Comparison of ENCODE assay signal across 1 cellular context in the genomic region with DNA sequence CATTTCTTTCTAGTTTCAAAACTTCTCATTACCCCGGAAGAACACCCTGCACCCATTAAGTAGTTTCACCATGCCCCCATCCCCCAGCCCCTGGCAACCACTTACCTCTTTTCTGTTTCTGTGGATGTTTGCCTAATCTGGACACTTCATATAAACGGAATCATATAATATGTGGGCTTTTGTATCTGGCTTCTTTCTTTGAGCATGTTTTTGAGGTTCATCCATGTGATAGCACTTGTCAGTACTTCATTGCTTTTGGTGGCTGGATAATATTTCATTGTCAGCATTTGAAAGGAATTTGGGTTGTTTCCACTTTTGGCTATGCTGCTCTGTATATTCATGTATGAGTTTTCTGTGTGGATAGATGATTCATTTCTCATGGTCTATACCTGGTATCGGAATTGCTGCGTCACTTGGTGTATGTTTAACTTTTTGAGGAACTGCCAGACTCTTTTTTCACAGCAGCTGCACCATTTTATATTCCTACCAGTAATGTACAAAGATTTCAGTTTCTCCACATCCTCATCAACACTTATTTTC.
TF ChIP-seq lines count a peak whose summit lies in the region.

No MANE protein-coding gene starts in this region.

TF ChIP-seq in GM12878, 131 proteins besides CTCF, POLR2A, EP300 and RAD21 (continued from another document):
- TF ChIP-seq, protein P1, sequence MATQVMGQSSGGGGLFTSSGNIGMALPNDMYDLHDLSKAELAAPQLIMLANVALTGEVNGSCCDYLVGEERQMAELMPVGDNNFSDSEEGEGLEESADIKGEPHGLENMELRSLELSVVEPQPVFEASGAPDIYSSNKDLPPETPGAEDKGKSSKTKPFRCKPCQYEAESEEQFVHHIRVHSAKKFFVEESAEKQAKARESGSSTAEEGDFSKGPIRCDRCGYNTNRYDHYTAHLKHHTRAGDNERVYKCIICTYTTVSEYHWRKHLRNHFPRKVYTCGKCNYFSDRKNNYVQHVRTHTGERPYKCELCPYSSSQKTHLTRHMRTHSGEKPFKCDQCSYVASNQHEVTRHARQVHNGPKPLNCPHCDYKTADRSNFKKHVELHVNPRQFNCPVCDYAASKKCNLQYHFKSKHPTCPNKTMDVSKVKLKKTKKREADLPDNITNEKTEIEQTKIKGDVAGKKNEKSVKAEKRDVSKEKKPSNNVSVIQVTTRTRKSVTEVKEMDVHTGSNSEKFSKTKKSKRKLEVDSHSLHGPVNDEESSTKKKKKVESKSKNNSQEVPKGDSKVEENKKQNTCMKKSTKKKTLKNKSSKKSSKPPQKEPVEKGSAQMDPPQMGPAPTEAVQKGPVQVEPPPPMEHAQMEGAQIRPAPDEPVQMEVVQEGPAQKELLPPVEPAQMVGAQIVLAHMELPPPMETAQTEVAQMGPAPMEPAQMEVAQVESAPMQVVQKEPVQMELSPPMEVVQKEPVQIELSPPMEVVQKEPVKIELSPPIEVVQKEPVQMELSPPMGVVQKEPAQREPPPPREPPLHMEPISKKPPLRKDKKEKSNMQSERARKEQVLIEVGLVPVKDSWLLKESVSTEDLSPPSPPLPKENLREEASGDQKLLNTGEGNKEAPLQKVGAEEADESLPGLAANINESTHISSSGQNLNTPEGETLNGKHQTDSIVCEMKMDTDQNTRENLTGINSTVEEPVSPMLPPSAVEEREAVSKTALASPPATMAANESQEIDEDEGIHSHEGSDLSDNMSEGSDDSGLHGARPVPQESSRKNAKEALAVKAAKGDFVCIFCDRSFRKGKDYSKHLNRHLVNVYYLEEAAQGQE (IDR thresholded peaks at IDR 0.05; ENCODE audit: low read depth, low read length): no peak
- TF ChIP-seq FOXM1 (IDR thresholded peaks at IDR 0.05; ENCODE audit: low read depth, low read length) (peak; percentile 85), ESRRA (IDR thresholded peaks at IDR 0.05; ENCODE audit: low read length) (no peak), SREBF2 (IDR thresholded peaks at IDR 0.05; ENCODE audit: low read length) (no peak), GATAD2B (conservative IDR thresholded peaks at IDR 0.05; ENCODE audit: low read depth) (peak; percentile 71; the same call in 1 of the 2 replicates)
- TF ChIP-seq, protein P2, sequence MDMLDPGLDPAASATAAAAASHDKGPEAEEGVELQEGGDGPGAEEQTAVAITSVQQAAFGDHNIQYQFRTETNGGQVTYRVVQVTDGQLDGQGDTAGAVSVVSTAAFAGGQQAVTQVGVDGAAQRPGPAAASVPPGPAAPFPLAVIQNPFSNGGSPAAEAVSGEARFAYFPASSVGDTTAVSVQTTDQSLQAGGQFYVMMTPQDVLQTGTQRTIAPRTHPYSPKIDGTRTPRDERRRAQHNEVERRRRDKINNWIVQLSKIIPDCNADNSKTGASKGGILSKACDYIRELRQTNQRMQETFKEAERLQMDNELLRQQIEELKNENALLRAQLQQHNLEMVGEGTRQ (IDR thresholded peaks at IDR 0.05; ENCODE audit: borderline replicate concordance, low read depth, low read length): no peak
- TF ChIP-seq, protein P3, sequence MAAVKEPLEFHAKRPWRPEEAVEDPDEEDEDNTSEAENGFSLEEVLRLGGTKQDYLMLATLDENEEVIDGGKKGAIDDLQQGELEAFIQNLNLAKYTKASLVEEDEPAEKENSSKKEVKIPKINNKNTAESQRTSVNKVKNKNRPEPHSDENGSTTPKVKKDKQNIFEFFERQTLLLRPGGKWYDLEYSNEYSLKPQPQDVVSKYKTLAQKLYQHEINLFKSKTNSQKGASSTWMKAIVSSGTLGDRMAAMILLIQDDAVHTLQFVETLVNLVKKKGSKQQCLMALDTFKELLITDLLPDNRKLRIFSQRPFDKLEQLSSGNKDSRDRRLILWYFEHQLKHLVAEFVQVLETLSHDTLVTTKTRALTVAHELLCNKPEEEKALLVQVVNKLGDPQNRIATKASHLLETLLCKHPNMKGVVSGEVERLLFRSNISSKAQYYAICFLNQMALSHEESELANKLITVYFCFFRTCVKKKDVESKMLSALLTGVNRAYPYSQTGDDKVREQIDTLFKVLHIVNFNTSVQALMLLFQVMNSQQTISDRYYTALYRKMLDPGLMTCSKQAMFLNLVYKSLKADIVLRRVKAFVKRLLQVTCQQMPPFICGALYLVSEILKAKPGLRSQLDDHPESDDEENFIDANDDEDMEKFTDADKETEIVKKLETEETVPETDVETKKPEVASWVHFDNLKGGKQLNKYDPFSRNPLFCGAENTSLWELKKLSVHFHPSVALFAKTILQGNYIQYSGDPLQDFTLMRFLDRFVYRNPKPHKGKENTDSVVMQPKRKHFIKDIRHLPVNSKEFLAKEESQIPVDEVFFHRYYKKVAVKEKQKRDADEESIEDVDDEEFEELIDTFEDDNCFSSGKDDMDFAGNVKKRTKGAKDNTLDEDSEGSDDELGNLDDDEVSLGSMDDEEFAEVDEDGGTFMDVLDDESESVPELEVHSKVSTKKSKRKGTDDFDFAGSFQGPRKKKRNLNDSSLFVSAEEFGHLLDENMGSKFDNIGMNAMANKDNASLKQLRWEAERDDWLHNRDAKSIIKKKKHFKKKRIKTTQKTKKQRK (IDR thresholded peaks at IDR 0.05; ENCODE audit: low read depth, low read length): no peak
